ENCODE assay signal across 9 cellular contexts in genomic region chr1:67850151-67850551, GRCh38. TPM values are rescaled to one million over a fixed set of nuclear protein-coding genes. Genes with fewer than 3 reads are reported as not detected.
DNase-seq lines count a peak whose midpoint lies in the region; ATAC-seq and TF ChIP-seq lines count a peak whose summit lies in the region.
"Had no signal": no experiment of that assay in that cellular context is flagged by ENCODE, and none has a peak within 500 bp of the region (broad histone marks: within the 10 kb centered on the region; RNA-seq: fewer than 3 reads in every experiment).

No MANE protein-coding gene starts in this region.

- H3K4me3 ChIP-seq in dorsolateral prefrontal cortex (no peak overlapping the region), neural cell (ENCODE audit: low read length) (no peak overlapping the region)

- TF ChIP-seq RAD21 in neural cell (conservative IDR thresholded peaks at IDR 0.05), result peak; percentile 80

- no peaks in the 10 kb centered on the region for H3K36me3 ChIP-seq in neural cell (ENCODE audit: insufficient read depth, low read length)

- H3K79me2 ChIP-seq in neural cell (replicated peaks; ENCODE audit: insufficient read depth, low read length), result no peaks in the 10 kb centered on the region

- no peak overlapping the region for H3K9ac ChIP-seq in neural cell (ENCODE audit: low read length)

- intact Hi-C loops in dorsolateral prefrontal cortex (cut with DNase I), result loop anchor here (2.0 to 10.0 kb wide), 4 partner anchors 262 to 495 kb away; no protein-coding TSS in a partner anchor

- no peak overlapping the region for H2AFZ ChIP-seq in neural cell (ENCODE audit: low read depth, low read length)

- no peak overlapping the region for H3K4me2 ChIP-seq in neural cell (ENCODE audit: low read length)

- H3F3A ChIP-seq in neural cell (ENCODE audit: insufficient read depth, low read length, poor library complexity, severe bottlenecking), result no peaks in the 10 kb centered on the region

- H3K27me3 ChIP-seq in dorsolateral prefrontal cortex (peaks cover 0 to 3% (median 0%) of the 10 kb centered on the region in 45 donors), neural cell (ENCODE audit: insufficient read depth, low read depth, low read length) (no peaks in the 10 kb centered on the region)

- H4K20me1 ChIP-seq in neural cell (ENCODE audit: insufficient read depth), result no peaks in the 10 kb centered on the region

- H3K9me2 ChIP-seq in neural cell (ENCODE audit: insufficient read depth, low read length), result no peaks in the 10 kb centered on the region

- no peak for TF ChIP-seq EP300 in neural cell (conservative IDR thresholded peaks at IDR 0.05; ENCODE audit: poor library complexity, severe bottlenecking)

- DNase-seq in AG09319 (ENCODE audit: extremely low read depth, low read depth) (no peak), NCI-H748 (lab: John Stamatoyannopoulos, UW; ENCODE audit: unreplicated experiment) (peak; percentile 61), dorsolateral prefrontal cortex (no peak), cortex of kidney (lab: John Stamatoyannopoulos, UW) (no peak)
- no peak for DNase-seq in activated CD4-positive, CD25-positive, alpha-beta regulatory T cell (lab: John Stamatoyannopoulos, UW)
- DNase-seq: stimulated activated naive B cell treated with anti-CD40 and anti-IgM and Interleukin-4, amounts not matched to agents 10 μg/mL and 1 μg/mL and 100 μg/mL, for 72 hours had no signal

- peak; percentile 44 for ATAC-seq in GM18907 (IDR thresholded peaks at IDR 0.05; ENCODE audit: unreplicated experiment)
- ATAC-seq in GM18868 (IDR thresholded peaks at IDR 0.05; ENCODE audit: unreplicated experiment), result no peak

- H3K27ac ChIP-seq in dorsolateral prefrontal cortex (no peak overlapping the region), neural cell (ENCODE audit: low read length) (no peak overlapping the region)

- TF ChIP-seq CTCF in AG09319 (IDR thresholded peaks at IDR 0.05; ENCODE audit: low read depth, low read length), result peak; percentile 47
- peak; percentile 33 to 76 (median 60) for TF ChIP-seq CTCF in dorsolateral prefrontal cortex (IDR thresholded peaks at IDR 0.05 in 54 of 56, conservative IDR thresholded peaks at IDR 0.05 in 2 of 56; ENCODE audit: low read depth in 1 of 56, partially characterized antibody in 56 of 56)
- peak; percentile 78 for TF ChIP-seq CTCF in neural cell (IDR thresholded peaks at IDR 0.05; ENCODE audit: poor library complexity, severe bottlenecking)

- no peaks in the 10 kb centered on the region for H3K9me3 ChIP-seq in neural cell (ENCODE audit: low read length)

TF ChIP-seq in neural cell, 6 proteins besides CTCF, POLR2A, EP300 and RAD21:
- peak; percentile 89 for TF ChIP-seq SMC3 (conservative IDR thresholded peaks at IDR 0.05; ENCODE audit: poor library complexity)
- no peak for TF ChIP-seq MXI1 (conservative IDR thresholded peaks at IDR 0.05; ENCODE audit: poor library complexity, severe bottlenecking)

RNA-seq across cellular contexts. Expression of gene GNG12, which starts 16.9 kb away (rescaled TPM):
- 10 to 100 TPM in 106 of 120 experiments, 1 to 10 TPM in 14; 4.6 to 31.8 (median 14.8) TPM for total RNA-seq in dorsolateral prefrontal cortex
- polyA plus RNA-seq in neural cell, result 0.35 and 0.56 TPM in 2 replicates
- polyA minus RNA-seq in neural cell, result 0.69 and 0.73 TPM in 2 replicates
